17 cellular contexts compared by ENCODE assay signal in the genomic region with DNA sequence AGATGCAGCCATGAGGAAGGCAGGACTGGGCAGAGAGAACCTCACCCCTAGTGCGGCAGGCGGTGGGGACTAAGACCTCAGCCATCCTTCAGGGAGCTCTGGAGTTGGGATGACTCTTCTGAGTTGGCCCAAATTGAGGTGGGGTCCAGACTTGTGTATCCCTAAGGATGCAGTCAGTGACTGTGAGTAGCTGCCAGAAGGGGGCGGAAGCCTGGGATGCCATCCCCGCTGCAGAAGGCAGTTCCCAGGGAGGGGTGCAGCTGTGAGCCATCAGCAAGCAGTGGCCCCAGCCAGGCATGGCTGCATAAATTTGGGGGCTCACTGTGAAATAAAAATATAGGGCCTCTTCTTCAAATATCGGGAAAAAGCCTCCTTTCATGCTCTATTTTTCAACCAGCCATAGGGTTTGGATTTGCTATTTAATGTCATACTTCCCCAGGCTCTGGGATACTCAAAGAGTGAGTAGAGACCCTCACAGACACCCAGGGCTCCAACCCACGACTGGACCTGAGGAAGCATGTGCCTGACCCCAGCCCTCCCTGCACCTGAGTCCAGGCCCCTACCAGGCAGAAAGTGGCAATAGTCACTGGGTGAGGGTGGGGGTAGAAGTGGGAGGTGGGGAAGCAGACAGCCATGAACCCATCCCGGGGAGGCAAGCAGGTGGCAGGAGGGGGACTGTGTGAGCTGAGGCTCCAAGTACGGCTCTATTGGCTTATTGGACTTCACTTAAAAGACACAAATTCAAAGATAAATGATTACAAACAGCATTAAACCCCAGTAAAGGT. TPM values are rescaled to one million over a fixed set of nuclear protein-coding genes. Genes with fewer than 3 reads are reported as not detected.
DNase-seq lines count a peak whose midpoint lies in the region; ATAC-seq and TF ChIP-seq lines count a peak whose summit lies in the region.
"Had no signal": no experiment of that assay in that cellular context is flagged by ENCODE, and none has a peak within 500 bp of the region (broad histone marks: within the 10 kb centered on the region; RNA-seq: fewer than 3 reads in every experiment).

No MANE protein-coding gene starts in this region.

- DNase-seq in OCI-LY7 (ENCODE audit: low spot score): no peak
- peak; percentile 43 for DNase-seq in glutamatergic neuron
- DNase-seq in neuronal stem cell (ENCODE audit: low spot score): no peak
- no peak for DNase-seq in CD14-positive monocyte (ENCODE audit: low spot score)
- DNase-seq: activated CD4-positive, alpha-beta memory T cell treated with anti-CD3 and anti-CD28 coated beads, Interleukin-2, amount 10 ng/mL, durations not matched to agents 7 days and 5 days; amygdala; foreskin keratinocyte; NCI-H2171 treated with DMSO at 0.1 percent for 48 hours; NCI-H774; posterior cingulate gyrus had no signal

- no peaks in the 10 kb centered on the region for H3K36me3 ChIP-seq in DOHH2 (ENCODE audit: control insufficient read depth, low read length)
- H3K36me3 ChIP-seq in OCI-LY7 (ENCODE audit: insufficient read depth, low read length): no peaks in the 10 kb centered on the region
- H3K36me3 ChIP-seq in neuronal stem cell (replicated peaks in 1 of 2; ENCODE audit: control insufficient read depth in 2 of 2, insufficient read depth in 2 of 2, low read length in 2 of 2): no peaks in the 10 kb centered on the region

- H2BK120ac ChIP-seq in neuronal stem cell (ENCODE audit: low read depth, low read length): no peak overlapping the region

- ATAC-seq in GM21367 (IDR thresholded peaks at IDR 0.05; ENCODE audit: unreplicated experiment): no peak
- no peak for ATAC-seq in HG02884 (IDR thresholded peaks at IDR 0.05; ENCODE audit: unreplicated experiment)
- ATAC-seq: foreskin keratinocyte had no signal

- H3K36me3 Mint-ChIP-seq in glutamatergic neuron (ENCODE audit: unreplicated experiment) (peaks cover 5% of the 10 kb centered on the region), CD14-positive monocyte (no peaks in the 10 kb centered on the region)

- H4K8ac ChIP-seq in neuronal stem cell (ENCODE audit: low read depth, low read length): no peak overlapping the region

- BruUV-seq in OCI-LY7 (replicated peaks; lab: Mats Ljungman, UMichigan): no TSS peak

- H3K9me3 ChIP-seq in DOHH2 (ENCODE audit: control insufficient read depth, insufficient read depth, low read length) (no peaks in the 10 kb centered on the region), OCI-LY7 (ENCODE audit: low read length) (no peaks in the 10 kb centered on the region), neuronal stem cell (replicated peaks in 1 of 2; ENCODE audit: control insufficient read depth in 2 of 2, insufficient read depth in 1 of 2, low read depth in 1 of 2, low read length in 2 of 2) (no peaks in the 10 kb centered on the region)

- H2BK5ac ChIP-seq in neuronal stem cell (ENCODE audit: low read length): no peak overlapping the region

- H2AK5ac ChIP-seq in neuronal stem cell (ENCODE audit: low read depth, low read length): peak overlapping the region; percentile 48

- H3K27ac Mint-ChIP-seq in glutamatergic neuron (ENCODE audit: unreplicated experiment) (no peak overlapping the region), CD14-positive monocyte (peak overlapping the region in 1 of 7 donors; percentile 46)
- H3K27ac Mint-ChIP-seq: activated CD4-positive, alpha-beta memory T cell treated with anti-CD3 and anti-CD28 coated beads, Interleukin-2, amount 10 ng/mL, durations not matched to agents 7 days and 5 days; B cell had no signal

- H2BK12ac ChIP-seq in neuronal stem cell (ENCODE audit: low read length): no peak overlapping the region

- H3K27me3 Mint-ChIP-seq in glutamatergic neuron (ENCODE audit: unreplicated experiment): peaks cover 2% of the 10 kb centered on the region
- H3K27me3 Mint-ChIP-seq in CD14-positive monocyte (ENCODE audit: low read depth in 3 of 3): peaks cover 0 to 6% (median 2%) of the 10 kb centered on the region in 3 donors
- H3K27me3 Mint-ChIP-seq: activated CD4-positive, alpha-beta memory T cell treated with anti-CD3 and anti-CD28 coated beads, Interleukin-2, amount 10 ng/mL, durations not matched to agents 7 days and 5 days; B cell had no signal

- peaks cover 6% of the 10 kb centered on the region; the same call in 1 of the 2 replicates for H3F3A ChIP-seq in DOHH2 (ENCODE audit: control insufficient read depth, insufficient read depth)

- H3K4me3 ChIP-seq in DOHH2 (ENCODE audit: low read length): no peak overlapping the region
- H3K4me3 ChIP-seq in OCI-LY7 (ENCODE audit: low read depth, low read length, poor library complexity, severe bottlenecking): no peak overlapping the region
- no peak overlapping the region for H3K4me3 ChIP-seq in neuronal stem cell (ENCODE audit: low read length in 2 of 2)

- no peaks in the 10 kb centered on the region for H4K20me1 ChIP-seq in DOHH2 (ENCODE audit: control insufficient read depth, insufficient read depth, low read depth, low read length)
- no peaks in the 10 kb centered on the region for H4K20me1 ChIP-seq in OCI-LY7 (ENCODE audit: insufficient read depth, low read length)

- no CpG with 5 or more reads among the region's 8 CpGs for WGBS in neuronal stem cell (ENCODE audit: extremely low coverage in 2 of 2, insufficient read length in 2 of 2, insufficient replicate concordance in 1 of 2), 2 donors

- no peak overlapping the region for H3K4me2 ChIP-seq in DOHH2 (ENCODE audit: low read length)
- no peak overlapping the region for H3K4me2 ChIP-seq in OCI-LY7 (ENCODE audit: low read length)
- H3K4me2 ChIP-seq in neuronal stem cell (ENCODE audit: insufficient read depth, low read length, poor library complexity, severe bottlenecking): no peak overlapping the region
- H3K4me2 ChIP-seq: KMS-11 had no signal

- H3K27ac ChIP-seq in DOHH2 (ENCODE audit: low read depth, low read length) (no peak overlapping the region), OCI-LY7 (ENCODE audit: low read depth, low read length, poor library complexity, severe bottlenecking) (no peak overlapping the region), neuronal stem cell (replicated peaks; ENCODE audit: low read length) (no peak overlapping the region)
- H3K27ac ChIP-seq: foreskin keratinocyte, KMS-11 had no signal

- no peaks in the 10 kb centered on the region for H3K79me2 ChIP-seq in DOHH2 (ENCODE audit: control insufficient read depth, low read length)
- H3K79me2 ChIP-seq in OCI-LY7 (ENCODE audit: insufficient read depth, low read depth, low read length): no peaks in the 10 kb centered on the region

- POLR2A ChIA-PET in OCI-LY7 (lab: Charles Lee): no interaction called here

- peaks cover 9% of the 10 kb centered on the region for H3K9me3 Mint-ChIP-seq in glutamatergic neuron (ENCODE audit: unreplicated experiment)
- H3K9me3 Mint-ChIP-seq in CD14-positive monocyte: peaks cover 0 to 4% (median 3%) of the 10 kb centered on the region in 7 donors
- H3K9me3 Mint-ChIP-seq: activated CD4-positive, alpha-beta memory T cell treated with anti-CD3 and anti-CD28 coated beads, Interleukin-2, amount 10 ng/mL, durations not matched to agents 7 days and 5 days; activated T-helper 1 cell treated with anti-CD3 and anti-CD28 coated beads, Interleukin-12 subunit alpha, Interleukin-12 subunit beta, Interleukin-2, Interleukin-4 antibody, amounts not matched to agents 30 ng/mL and 10 ng/mL and 1 ng/mL, durations not matched to agents 14 hours and 24 hours and 36 hours had no signal

- no peak overlapping the region for H3K14ac ChIP-seq in neuronal stem cell (ENCODE audit: low read length)

- no peak overlapping the region for H4K91ac ChIP-seq in neuronal stem cell (ENCODE audit: low read depth, low read length, poor library complexity)

- H3K27me3 ChIP-seq in DOHH2 (ENCODE audit: control insufficient read depth, low read length): no peaks in the 10 kb centered on the region
- peaks cover 0 to 6% (median 0%) of the 10 kb centered on the region in 3 experiments for H3K27me3 ChIP-seq in neuronal stem cell (ENCODE audit: control insufficient read depth in 3 of 3, insufficient read depth in 3 of 3, low read depth in 1 of 3, low read length in 3 of 3)

- H3K18ac ChIP-seq in neuronal stem cell (ENCODE audit: low read length): peak overlapping the region; percentile 17

- H2BK15ac ChIP-seq in neuronal stem cell (ENCODE audit: low read length): peak overlapping the region; percentile 9

- H2AFZ ChIP-seq in OCI-LY7 (ENCODE audit: low read length) (no peak overlapping the region), neuronal stem cell (ENCODE audit: low read length) (no peak overlapping the region)

- H3K4me1 Mint-ChIP-seq in glutamatergic neuron (ENCODE audit: low read depth, unreplicated experiment) (peaks cover 13% of the 10 kb centered on the region), CD14-positive monocyte (peaks cover 36% of the 10 kb centered on the region)

- H3K9me2 ChIP-seq in DOHH2 (replicated peaks; ENCODE audit: control insufficient read depth, low read length) (no peaks in the 10 kb centered on the region), OCI-LY7 (ENCODE audit: insufficient read depth, low read length) (no peaks in the 10 kb centered on the region)

- CTCF ChIA-PET in OCI-LY7 (lab: Charles Lee; ENCODE audit: unreplicated experiment): no interaction called here

- H3K23ac ChIP-seq in neuronal stem cell (ENCODE audit: low read depth, low read length, poor library complexity): no peak overlapping the region

- H3K4ac ChIP-seq in neuronal stem cell (ENCODE audit: low read length): no peak overlapping the region

- peak; percentile 32 for TF ChIP-seq CTCF in DOHH2 (IDR thresholded peaks at IDR 0.05; ENCODE audit: low read depth, low read length, poor library complexity, severe bottlenecking)
- TF ChIP-seq CTCF in OCI-LY7 (conservative IDR thresholded peaks at IDR 0.05; ENCODE audit: low read length): 0 out of 2 replicates have a peak, but pooled peaks have one; percentile 32
- TF ChIP-seq CTCF in glutamatergic neuron (IDR thresholded peaks at IDR 0.05; ENCODE audit: partially characterized antibody, unreplicated experiment): peak; percentile 30
- TF ChIP-seq CTCF in CD14-positive monocyte (IDR thresholded peaks at IDR 0.05): no peak

- intact Hi-C loops in OCI-LY7 (cut with micrococcal nuclease; ENCODE audit: unreplicated experiment) (no loop called here), CD14-positive monocyte (cut with micrococcal nuclease) (loop anchor here (10.0 kb wide), 2 partner anchors 49 to 61 kb away; no protein-coding TSS in a partner anchor)

- no peaks in the 10 kb centered on the region for H3K79me1 ChIP-seq in neuronal stem cell (ENCODE audit: low read depth, low read length)

- no peak overlapping the region for H3K4me3 Mint-ChIP-seq in glutamatergic neuron (ENCODE audit: unreplicated experiment)
- no peak overlapping the region for H3K4me3 Mint-ChIP-seq in CD14-positive monocyte
- H3K4me3 Mint-ChIP-seq: activated CD4-positive, alpha-beta memory T cell treated with anti-CD3 and anti-CD28 coated beads, Interleukin-2, amount 10 ng/mL, durations not matched to agents 7 days and 5 days; activated T-helper 1 cell treated with anti-CD3 and anti-CD28 coated beads, Interleukin-12 subunit alpha, Interleukin-12 subunit beta, Interleukin-2, Interleukin-4 antibody, amounts not matched to agents 30 ng/mL and 10 ng/mL and 1 ng/mL, durations not matched to agents 14 hours and 24 hours and 36 hours; B cell had no signal

- H3K4me1 ChIP-seq in DOHH2 (ENCODE audit: control insufficient read depth, low read length): peaks cover 29% of the 10 kb centered on the region
- peaks cover 22% of the 10 kb centered on the region for H3K4me1 ChIP-seq in OCI-LY7 (ENCODE audit: insufficient read depth, low read length, poor library complexity, severe bottlenecking)
- peaks cover 11 to 25% of the 10 kb centered on the region in 2 donors for H3K4me1 ChIP-seq in neuronal stem cell (ENCODE audit: control insufficient read depth in 2 of 2, insufficient read depth in 1 of 2, low read depth in 1 of 2, low read length in 2 of 2)
- H3K4me1 ChIP-seq: foreskin keratinocyte had no signal

- H3K9ac ChIP-seq in neuronal stem cell (ENCODE audit: low read depth, low read length, poor library complexity): no peak overlapping the region
- H3K9ac ChIP-seq: KMS-11 had no signal

RNA-seq across cellular contexts. Expression of a gene that starts 30.5 kb away (rescaled TPM):
- 0.08 TPM in 1 of 2 replicates, not detected in the other for total RNA-seq in OCI-LY7 (2014; rRNA removed; shearing (Covaris generic))
- not detected in 2 replicates for total RNA-seq in OCI-LY7 (2022)
- not detected for total RNA-seq in glutamatergic neuron (ENCODE audit: unreplicated experiment)
- not detected for polyA plus RNA-seq in neuronal stem cell (2013, experiment 1 of 2)
- polyA plus RNA-seq in neuronal stem cell (2013, experiment 2 of 2): not detected
- under 1 TPM in 1 of 2 donors, not detected in 1; 0.07 TPM for polyA plus RNA-seq in CD14-positive monocyte
- total RNA-seq: activated CD4-positive, alpha-beta memory T cell treated with anti-CD3 and anti-CD28 coated beads, Interleukin-2, amount 10 ng/mL, durations not matched to agents 7 days and 5 days; activated T-helper 1 cell treated with anti-CD3 and anti-CD28 coated beads, Interleukin-12 subunit alpha, Interleukin-12 subunit beta, Interleukin-2, Interleukin-4 antibody, amounts not matched to agents 30 ng/mL and 10 ng/mL and 1 ng/mL, durations not matched to agents 14 hours and 24 hours and 36 hours; B cell; foreskin keratinocyte had no signal
- polyA plus RNA-seq: foreskin keratinocyte, small intestine had no signal

RNA-seq across cellular contexts. Expression of a gene that starts 55.6 kb away (rescaled TPM):
- 36.3 and 47.3 TPM in 2 replicates for total RNA-seq in OCI-LY7 (2014; rRNA removed; shearing (Covaris generic))
- total RNA-seq in OCI-LY7 (2022) (74.2 and 81.3 TPM in 2 replicates), glutamatergic neuron (ENCODE audit: unreplicated experiment) (95.0 TPM)
- 98.2 TPM for polyA plus RNA-seq in neuronal stem cell (2013, experiment 1 of 2)
- 98.2 TPM for polyA plus RNA-seq in neuronal stem cell (2013, experiment 2 of 2)
- 100 to 1,000 TPM; 187 to 206 TPM for polyA plus RNA-seq in CD14-positive monocyte
